Comparison of ENCODE assay signal across 1 cellular context in the genomic region with DNA sequence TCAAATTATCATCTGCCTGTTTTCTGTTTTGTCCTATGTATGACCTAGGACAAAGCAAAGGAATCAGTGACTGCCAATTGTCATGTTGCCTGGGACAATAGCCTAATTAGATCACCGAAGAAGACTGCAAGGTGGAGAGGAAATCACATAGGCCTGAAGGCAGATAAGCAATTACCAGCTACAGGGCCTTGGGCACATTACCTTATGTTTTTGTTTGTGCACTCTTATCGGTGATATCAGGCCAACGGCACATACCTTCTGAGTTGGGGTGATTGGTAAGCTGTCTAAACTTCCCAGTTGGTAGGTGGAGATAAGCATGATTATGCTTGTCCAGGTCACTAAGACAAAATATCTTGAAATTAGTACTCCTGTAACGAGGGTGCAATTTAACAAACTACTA.
A peak's percentile ranks its signal among the peaks of the same experiment; 100 is the strongest.
TF ChIP-seq lines count a peak whose summit lies in the region.

No MANE protein-coding gene starts in this region.

TF ChIP-seq in SK-N-SH, 30 proteins besides CTCF, POLR2A, EP300 and RAD21 (continued from another document):
- TF ChIP-seq, protein P1, sequence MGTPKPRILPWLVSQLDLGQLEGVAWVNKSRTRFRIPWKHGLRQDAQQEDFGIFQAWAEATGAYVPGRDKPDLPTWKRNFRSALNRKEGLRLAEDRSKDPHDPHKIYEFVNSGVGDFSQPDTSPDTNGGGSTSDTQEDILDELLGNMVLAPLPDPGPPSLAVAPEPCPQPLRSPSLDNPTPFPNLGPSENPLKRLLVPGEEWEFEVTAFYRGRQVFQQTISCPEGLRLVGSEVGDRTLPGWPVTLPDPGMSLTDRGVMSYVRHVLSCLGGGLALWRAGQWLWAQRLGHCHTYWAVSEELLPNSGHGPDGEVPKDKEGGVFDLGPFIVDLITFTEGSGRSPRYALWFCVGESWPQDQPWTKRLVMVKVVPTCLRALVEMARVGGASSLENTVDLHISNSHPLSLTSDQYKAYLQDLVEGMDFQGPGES (IDR thresholded peaks at IDR 0.05; ENCODE audit: low read depth, low read length): no peak
- TF ChIP-seq RCOR1 (IDR thresholded peaks at IDR 0.05; ENCODE audit: low read length): peak; percentile 65
- no peak for TF ChIP-seq RXRA (IDR thresholded peaks at IDR 0.05; ENCODE audit: borderline replicate concordance, low read depth)
- TF ChIP-seq RFX5 (IDR thresholded peaks at IDR 0.05; ENCODE audit: low read length): no peak
- TF ChIP-seq, protein P2, sequence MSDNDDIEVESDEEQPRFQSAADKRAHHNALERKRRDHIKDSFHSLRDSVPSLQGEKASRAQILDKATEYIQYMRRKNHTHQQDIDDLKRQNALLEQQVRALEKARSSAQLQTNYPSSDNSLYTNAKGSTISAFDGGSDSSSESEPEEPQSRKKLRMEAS (IDR thresholded peaks at IDR 0.05; ENCODE audit: low read depth): no peak
- no peak for TF ChIP-seq YY1 (IDR thresholded peaks at IDR 0.05; ENCODE audit: low read depth)
- no peak; the same call in 1 of the 2 replicates for TF ChIP-seq FOXJ3 (CRISPR knock-in tag; IDR thresholded peaks at IDR 0.05)
- no peak for TF ChIP-seq SMC3 (IDR thresholded peaks at IDR 0.05; ENCODE audit: low read depth, low read length)
- TF ChIP-seq JUND (IDR thresholded peaks at IDR 0.05): no peak
- TF ChIP-seq MEF2A (IDR thresholded peaks at IDR 0.05; ENCODE audit: borderline replicate concordance, low read depth): no peak
- no peak for TF ChIP-seq ELF1 (IDR thresholded peaks at IDR 0.05)
- peak; percentile 41; the same call in 1 of the 2 replicates for TF ChIP-seq TCF12 (IDR thresholded peaks at IDR 0.05)
- TF ChIP-seq FOSL2 (IDR thresholded peaks at IDR 0.05; ENCODE audit: borderline replicate concordance, low read depth): no peak
- TF ChIP-seq MXI1 (IDR thresholded peaks at IDR 0.05; ENCODE audit: low read depth, low read length): no peak
- TF ChIP-seq, protein P3, sequence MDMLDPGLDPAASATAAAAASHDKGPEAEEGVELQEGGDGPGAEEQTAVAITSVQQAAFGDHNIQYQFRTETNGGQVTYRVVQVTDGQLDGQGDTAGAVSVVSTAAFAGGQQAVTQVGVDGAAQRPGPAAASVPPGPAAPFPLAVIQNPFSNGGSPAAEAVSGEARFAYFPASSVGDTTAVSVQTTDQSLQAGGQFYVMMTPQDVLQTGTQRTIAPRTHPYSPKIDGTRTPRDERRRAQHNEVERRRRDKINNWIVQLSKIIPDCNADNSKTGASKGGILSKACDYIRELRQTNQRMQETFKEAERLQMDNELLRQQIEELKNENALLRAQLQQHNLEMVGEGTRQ (IDR thresholded peaks at IDR 0.05; ENCODE audit: borderline replicate concordance, low read depth, low read length): no peak
- no peak for TF ChIP-seq SIN3A (IDR thresholded peaks at IDR 0.05; ENCODE audit: borderline replicate concordance, low read depth, low read length)
- peak; percentile 72 for TF ChIP-seq GATA2 (CRISPR knock-in tag; IDR thresholded peaks at IDR 0.05)
TF ChIP-seq in SK-N-SH: peak in this region for 4.
